25 cellular contexts compared by ENCODE assay signal in genomic region chr1:155957411-155957915, GRCh38. TPM values are rescaled to one million over a fixed set of nuclear protein-coding genes. Genes with fewer than 3 reads are reported as not detected.
DNase-seq lines count a peak whose midpoint lies in the region; ATAC-seq and TF ChIP-seq lines count a peak whose summit lies in the region.
"Had no signal": no experiment of that assay in that cellular context is flagged by ENCODE, and none has a peak within 500 bp of the region (broad histone marks: within the 10 kb centered on the region; RNA-seq: fewer than 3 reads in every experiment).

No MANE protein-coding gene starts in this region.

- no peaks in the 10 kb centered on the region for H3K9me3 Mint-ChIP-seq in activated T-cell treated with anti-CD3 and anti-CD28 coated beads, Interleukin-2, amount 50 U/mL, for 24 hours
- H3K9me3 Mint-ChIP-seq in activated T-cell treated with anti-CD3 and anti-CD28 coated beads, Interleukin-2, amount 50 U/mL, for 4 hours, result no peaks in the 10 kb centered on the region
- no peaks in the 10 kb centered on the region for H3K9me3 Mint-ChIP-seq in WTC11
- H3K9me3 Mint-ChIP-seq: activated CD4-positive, alpha-beta T cell treated with anti-CD3 and anti-CD28 coated beads, Interleukin-2, amount 10 ng/mL, durations not matched to agents 24 days and 14 days; naive B cell had no signal

- H3K27ac ChIP-seq in neuronal stem cell (replicated peaks; ENCODE audit: low read length), result no peak overlapping the region
- H3K27ac ChIP-seq: pancreas, vagina had no signal

- H3K4me1 Mint-ChIP-seq in activated T-cell treated with anti-CD3 and anti-CD28 coated beads, Interleukin-2, amount 50 U/mL, for 24 hours (ENCODE audit: low read depth), result peaks cover 7% of the 10 kb centered on the region
- H3K4me1 Mint-ChIP-seq in activated T-cell treated with anti-CD3 and anti-CD28 coated beads, Interleukin-2, amount 50 U/mL, for 4 hours (ENCODE audit: low read depth), result peaks cover 9% of the 10 kb centered on the region
- H3K4me1 Mint-ChIP-seq in WTC11, result no peaks in the 10 kb centered on the region

- no peak overlapping the region for H2BK5ac ChIP-seq in neuronal stem cell (ENCODE audit: low read length)

- peaks cover 2% of the 10 kb centered on the region for H3K79me1 ChIP-seq in neuronal stem cell (ENCODE audit: low read depth, low read length)

- POLR2A ChIA-PET in WTC11 (lab: Charles Lee), result no interaction called here

- ATAC-seq in activated T-cell treated with anti-CD3 and anti-CD28 coated beads, Interleukin-2, amount 50 U/mL, for 4 hours, result no peak
- ATAC-seq in WTC11 (no peak), GM21360 (IDR thresholded peaks at IDR 0.05; ENCODE audit: unreplicated experiment) (no peak)
- ATAC-seq: left cardiac atrium, pancreas, right cardiac atrium had no signal

- no peak overlapping the region for H2BK12ac ChIP-seq in neuronal stem cell (ENCODE audit: low read length)

- no peaks in the 10 kb centered on the region for H3K27me3 ChIP-seq in neuronal stem cell (ENCODE audit: control insufficient read depth in 3 of 3, insufficient read depth in 3 of 3, low read depth in 1 of 3, low read length in 3 of 3)
- H3K27me3 ChIP-seq: BLaER1 treated with 17β-estradiol and CSF1 and Interleukin-3, amounts not matched to agents 10 nM and 100 nM; pancreas; vagina had no signal

- H3K14ac ChIP-seq in neuronal stem cell (ENCODE audit: low read length), result peak overlapping the region; percentile 66

- no peaks in the 10 kb centered on the region for H3K9me3 ChIP-seq in neuronal stem cell (replicated peaks in 1 of 2; ENCODE audit: control insufficient read depth in 2 of 2, insufficient read depth in 1 of 2, low read depth in 1 of 2, low read length in 2 of 2)
- H3K9me3 ChIP-seq: BLaER1 treated with 17β-estradiol and CSF1 and Interleukin-3, amounts not matched to agents 10 nM and 100 nM; pancreas; vagina had no signal

- TF ChIP-seq CTCF in WTC11 (IDR thresholded peaks at IDR 0.05), result no peak

- H2AFZ ChIP-seq in neuronal stem cell (ENCODE audit: low read length), result no peak overlapping the region

- H2AK5ac ChIP-seq in neuronal stem cell (ENCODE audit: low read depth, low read length), result no peak overlapping the region

- CTCF ChIA-PET in WTC11 (lab: Charles Lee), result interaction anchor here (1.1 to 1.5 kb wide), 2 partner anchors 32 kb away, joined by 5 read pairs; no protein-coding TSS in a partner anchor

- no peak overlapping the region for H2BK120ac ChIP-seq in neuronal stem cell (ENCODE audit: low read depth, low read length)

- H3K27ac Mint-ChIP-seq in activated T-cell treated with anti-CD3 and anti-CD28 coated beads, Interleukin-2, amount 50 U/mL, for 24 hours, result peak overlapping the region; percentile 70
- H3K27ac Mint-ChIP-seq in WTC11, result no peak overlapping the region
- H3K27ac Mint-ChIP-seq: activated CD4-positive, alpha-beta T cell treated with anti-CD3 and anti-CD28 coated beads, Interleukin-2, amount 10 ng/mL, durations not matched to agents 24 days and 14 days had no signal

- H3K9ac ChIP-seq in neuronal stem cell (ENCODE audit: low read depth, low read length, poor library complexity), result no peak overlapping the region

- no peak overlapping the region for H2BK15ac ChIP-seq in neuronal stem cell (ENCODE audit: low read length)

- H3K4me3 ChIP-seq in neuronal stem cell (ENCODE audit: low read length in 2 of 2), result no peak overlapping the region
- H3K4me3 ChIP-seq: BLaER1 treated with 17β-estradiol and CSF1 and Interleukin-3, amounts not matched to agents 10 nM and 100 nM; pancreas; vagina had no signal

- H3K4me3 Mint-ChIP-seq in activated T-cell treated with anti-CD3 and anti-CD28 coated beads, Interleukin-2, amount 50 U/mL, for 24 hours, result no peak overlapping the region
- no peak overlapping the region for H3K4me3 Mint-ChIP-seq in activated T-cell treated with anti-CD3 and anti-CD28 coated beads, Interleukin-2, amount 50 U/mL, for 4 hours
- H3K4me3 Mint-ChIP-seq in WTC11, result no peak overlapping the region
- H3K4me3 Mint-ChIP-seq: activated CD4-positive, alpha-beta T cell treated with anti-CD3 and anti-CD28 coated beads, Interleukin-2, amount 10 ng/mL, durations not matched to agents 24 days and 14 days had no signal

- peaks cover 55 to 96% of the 10 kb centered on the region in 2 donors for H3K36me3 ChIP-seq in neuronal stem cell (replicated peaks in 1 of 2; ENCODE audit: control insufficient read depth in 2 of 2, insufficient read depth in 2 of 2, low read length in 2 of 2)

- WGBS in neuronal stem cell (ENCODE audit: extremely low coverage in 2 of 2, insufficient read length in 2 of 2, insufficient replicate concordance in 1 of 2), 2 donors, result no CpG with 5 or more reads among the region's 12 CpGs

- H3K4ac ChIP-seq in neuronal stem cell (ENCODE audit: low read length), result no peak overlapping the region

- no peak overlapping the region for H3K4me2 ChIP-seq in neuronal stem cell (ENCODE audit: insufficient read depth, low read length, poor library complexity, severe bottlenecking)
- H3K4me2 ChIP-seq: BLaER1 treated with 17β-estradiol and CSF1 and Interleukin-3, amounts not matched to agents 10 nM and 100 nM had no signal

- H3K18ac ChIP-seq in neuronal stem cell (ENCODE audit: low read length), result no peak overlapping the region

- no peak overlapping the region for H4K8ac ChIP-seq in neuronal stem cell (ENCODE audit: low read depth, low read length)

- H4K91ac ChIP-seq in neuronal stem cell (ENCODE audit: low read depth, low read length, poor library complexity), result no peak overlapping the region

- H3K23ac ChIP-seq in neuronal stem cell (ENCODE audit: low read depth, low read length, poor library complexity), result no peak overlapping the region

- H3K27me3 Mint-ChIP-seq in activated T-cell treated with anti-CD3 and anti-CD28 coated beads, Interleukin-2, amount 50 U/mL, for 24 hours, result no peaks in the 10 kb centered on the region
- H3K27me3 Mint-ChIP-seq in activated T-cell treated with anti-CD3 and anti-CD28 coated beads, Interleukin-2, amount 50 U/mL, for 4 hours (ENCODE audit: low read depth), result no peaks in the 10 kb centered on the region
- no peaks in the 10 kb centered on the region for H3K27me3 Mint-ChIP-seq in WTC11 (ENCODE audit: low read depth)
- H3K27me3 Mint-ChIP-seq: activated CD4-positive, alpha-beta T cell treated with anti-CD3 and anti-CD28 coated beads, Interleukin-2, amount 10 ng/mL, durations not matched to agents 24 days and 14 days; naive B cell had no signal

- no peak for DNase-seq in activated T-cell treated with anti-CD3 and anti-CD28 coated beads, Interleukin-2, amount 50 U/mL, for 24 hours
- DNase-seq in activated T-cell treated with anti-CD3 and anti-CD28 coated beads, Interleukin-2, amount 50 U/mL, for 4 hours, result no peak
- DNase-seq in WTC11 (ENCODE audit: low spot score) (no peak), neuronal stem cell (ENCODE audit: low spot score) (no peak), COLO829 (ENCODE audit: low spot score) (no peak)
- DNase-seq: activated CD4-positive, alpha-beta T cell treated with anti-CD3 and anti-CD28 coated beads, Interleukin-2, amount 10 ng/mL, durations not matched to agents 24 days and 14 days; activated T-cell treated with anti-CD3 and anti-CD28 coated beads for 4 hours; cortex of kidney; HCEC 1CT; left cardiac atrium; mesendoderm; naive B cell; NCI-H1048; NCI-H1930; NCI-H226; NCI-H82; OCI-M1; pancreas; Right ventricle myocardium superior had no signal

- peaks cover 95% of the 10 kb centered on the region for H3K36me3 Mint-ChIP-seq in activated T-cell treated with anti-CD3 and anti-CD28 coated beads, Interleukin-2, amount 50 U/mL, for 24 hours (ENCODE audit: low read depth)
- H3K36me3 Mint-ChIP-seq in activated T-cell treated with anti-CD3 and anti-CD28 coated beads, Interleukin-2, amount 50 U/mL, for 4 hours (ENCODE audit: insufficient read depth), result peaks cover 41% of the 10 kb centered on the region
- H3K36me3 Mint-ChIP-seq in WTC11, result peaks cover 64% of the 10 kb centered on the region

- no peaks in the 10 kb centered on the region for H3K4me1 ChIP-seq in neuronal stem cell (ENCODE audit: control insufficient read depth in 2 of 2, insufficient read depth in 1 of 2, low read depth in 1 of 2, low read length in 2 of 2)
- H3K4me1 ChIP-seq: pancreas had no signal

RNA-seq across cellular contexts. Expression of gene RXFP4, which starts 16.0 kb away (rescaled TPM):
- not detected for total RNA-seq in activated T-cell treated with anti-CD3 and anti-CD28 coated beads, Interleukin-2, amount 50 U/mL, for 4 hours
- not detected in 3 replicates for total RNA-seq in WTC11 (2021)
- polyA plus RNA-seq in neuronal stem cell (2013, experiment 1 of 2), result not detected
- polyA plus RNA-seq in neuronal stem cell (2013, experiment 2 of 2), result not detected
- total RNA-seq: activated CD4-positive, alpha-beta T cell treated with anti-CD3 and anti-CD28 coated beads, Interleukin-2, amount 10 ng/mL, durations not matched to agents 24 days and 14 days; left cardiac atrium; LHCN-M2; right cardiac atrium; Right ventricle myocardium superior; temporal lobe; vagina had no signal
- polyA plus RNA-seq: right cardiac atrium had no signal

RNA-seq across cellular contexts. Expression of gene ARHGEF2, which starts 20.9 kb away (rescaled TPM):
- 100 to 1,000 TPM; 144 to 174 (median 149) TPM for total RNA-seq in activated T-cell treated with anti-CD3 and anti-CD28 coated beads, Interleukin-2, amount 50 U/mL, for 4 hours
- 60.0 to 69.5 TPM (median 66.2 TPM) in 3 replicates for total RNA-seq in WTC11 (2021)
- polyA plus RNA-seq in neuronal stem cell (2013, experiment 1 of 2), result 55.4 TPM
- polyA plus RNA-seq in neuronal stem cell (2013, experiment 2 of 2), result 57.0 TPM

RNA-seq across cellular contexts. Expression of gene KHDC4, which starts 23.2 kb away (rescaled TPM):
- 10 to 100 TPM; 32.2 to 38.3 (median 37.9) TPM for total RNA-seq in activated T-cell treated with anti-CD3 and anti-CD28 coated beads, Interleukin-2, amount 50 U/mL, for 4 hours
- 46.0 to 64.4 TPM (median 59.8 TPM) in 3 replicates for total RNA-seq in WTC11 (2021)
- 41.1 TPM for polyA plus RNA-seq in neuronal stem cell (2013, experiment 1 of 2)
- 42.2 TPM for polyA plus RNA-seq in neuronal stem cell (2013, experiment 2 of 2)

RNA-seq across cellular contexts. Expression of gene RIT1, which starts 46.3 kb away (rescaled TPM):
- total RNA-seq in activated T-cell treated with anti-CD3 and anti-CD28 coated beads, Interleukin-2, amount 50 U/mL, for 4 hours, result 10 to 100 TPM; 15.6 to 25.0 (median 17.9) TPM
- total RNA-seq in WTC11 (2021), result 25.1 to 29.3 TPM (median 27.2 TPM) in 3 replicates
- polyA plus RNA-seq in neuronal stem cell (2013, experiment 1 of 2), result 22.1 TPM
- polyA plus RNA-seq in neuronal stem cell (2013, experiment 2 of 2), result 22.2 TPM
